23 cellular contexts compared by ENCODE assay signal in the genomic region with DNA sequence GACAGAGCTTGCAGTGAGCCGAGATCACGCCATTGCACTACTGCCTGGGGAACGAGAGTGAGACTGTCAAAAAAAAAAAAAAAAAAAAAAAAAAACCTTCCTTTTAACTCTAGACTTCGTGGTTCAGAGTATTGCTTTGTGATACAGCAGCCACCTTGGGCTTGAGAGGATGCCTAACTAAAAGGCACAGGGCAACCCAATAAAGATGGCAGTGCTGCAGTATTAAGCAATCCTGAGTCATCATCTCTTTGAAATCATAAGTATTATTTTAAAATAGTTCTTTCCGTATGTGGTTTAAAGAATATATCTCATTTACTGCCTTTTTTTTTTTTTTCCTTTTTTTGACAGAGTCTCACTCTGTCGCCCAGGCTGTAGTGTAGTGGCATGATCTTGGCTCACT.
"Had no signal": no experiment of that assay in that cellular context is flagged by ENCODE, and none has a peak within 500 bp of the region (broad histone marks: within the 10 kb centered on the region; RNA-seq: fewer than 3 reads in every experiment).

No MANE protein-coding gene starts in this region.

- H3K4me1 ChIP-seq: upper lobe of left lung had no signal

- DNase-seq: activated CD8-positive, alpha-beta memory T cell treated with anti-CD3 and anti-CD28 coated beads for 24 hours; activated CD8-positive, alpha-beta memory T cell treated with anti-CD3 and anti-CD28 coated beads, Interleukin-2, amount 50 U/mL, for 48 hours; activated effector memory CD4-positive, alpha-beta T cell treated with Interleukin-2 at 50 U/mL for 16 hours; activated T-cell treated with anti-CD3 and anti-CD28 coated beads, Interleukin-2, amount 50 U/mL, for 48 hours; adrenal gland; dermis blood vessel endothelial cell; gastrocnemius medialis; head of caudate nucleus; kidney; posterior cingulate gyrus; sigmoid colon; spleen; stimulated activated naive B cell treated with anti-CD40 and anti-IgM and Interleukin-4, amounts not matched to agents 10 μg/mL and 1 μg/mL and 100 μg/mL, for 72 hours; T-helper 9 cell; upper lobe of left lung had no signal

- H3K9me3 ChIP-seq: adrenal gland, gastrocnemius medialis, sigmoid colon, spleen, thoracic aorta, upper lobe of left lung had no signal

- H3K27ac Mint-ChIP-seq: activated naive CD4-positive, alpha-beta T cell treated with anti-CD3 and anti-CD28 coated beads, Interleukin-2, amount 50 U/mL, for 24 hours; mesothelial cell of epicardium; stimulated activated naive B cell treated with anti-CD40 and anti-IgM and Interleukin-4, amounts not matched to agents 10 μg/mL and 1 μg/mL and 100 μg/mL, for 72 hours had no signal

- H3K36me3 Mint-ChIP-seq: activated naive CD4-positive, alpha-beta T cell treated with anti-CD3 and anti-CD28 coated beads, Interleukin-2, amount 50 U/mL, for 24 hours; mesothelial cell of epicardium; stimulated activated naive B cell treated with anti-CD40 and anti-IgM and Interleukin-4, amounts not matched to agents 10 μg/mL and 1 μg/mL and 100 μg/mL, for 72 hours had no signal

- ATAC-seq: activated CD4-positive, CD25-positive, alpha-beta regulatory T cell treated with anti-CD3 and anti-CD28 coated beads, Interleukin-2, amount 50 U/mL, for 24 hours; gastrocnemius medialis; left lobe of liver; stimulated activated naive B cell treated with anti-CD40 and anti-IgM and Interleukin-4, amounts not matched to agents 10 μg/mL and 1 μg/mL and 100 μg/mL, for 72 hours had no signal

- H3K27ac ChIP-seq: adrenal gland, epithelial cell of prostate, gastrocnemius medialis, sigmoid colon, upper lobe of left lung had no signal

- H3K9me3 Mint-ChIP-seq: activated naive CD4-positive, alpha-beta T cell treated with anti-CD3 and anti-CD28 coated beads, Interleukin-2, amount 50 U/mL, for 24 hours; mesothelial cell of epicardium; nephron; stimulated activated naive B cell treated with anti-CD40 and anti-IgM and Interleukin-4, amounts not matched to agents 10 μg/mL and 1 μg/mL and 100 μg/mL, for 72 hours had no signal

- H3K36me3 ChIP-seq: adrenal gland, gastrocnemius medialis, sigmoid colon, spleen, thoracic aorta, upper lobe of left lung had no signal

- H3K4me3 ChIP-seq: adrenal gland, gastrocnemius medialis, lung, sigmoid colon, spleen, thoracic aorta, upper lobe of left lung had no signal

- H3K27me3 ChIP-seq: adrenal gland, gastrocnemius medialis, sigmoid colon, spleen, upper lobe of left lung had no signal
